ENCODE assay signal across 12 cellular contexts in the genomic region with DNA sequence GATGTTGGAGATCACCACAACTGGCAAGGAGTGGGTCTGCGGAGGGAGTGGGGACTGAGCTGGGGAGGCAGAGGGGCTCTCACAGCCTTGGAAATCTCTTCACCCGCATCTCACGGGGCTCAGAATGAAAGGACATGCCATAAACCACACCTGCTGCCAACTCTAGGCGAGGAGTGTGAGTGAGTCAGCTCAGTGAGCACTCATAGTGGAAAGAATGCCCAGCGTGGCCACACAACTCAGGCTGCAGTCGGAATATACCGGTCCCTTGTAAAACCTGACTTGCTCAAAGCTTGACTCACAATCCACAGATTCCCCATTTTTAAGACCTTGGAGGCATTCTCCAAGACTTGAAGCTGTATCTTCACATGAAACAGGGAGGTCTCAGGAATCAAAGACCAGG. TPM values are rescaled to one million over a fixed set of nuclear protein-coding genes. Genes with fewer than 3 reads are reported as not detected.
DNase-seq lines count a peak whose midpoint lies in the region; ATAC-seq and TF ChIP-seq lines count a peak whose summit lies in the region.
"Had no signal": no experiment of that assay in that cellular context is flagged by ENCODE, and none has a peak within 500 bp of the region (broad histone marks: within the 10 kb centered on the region; RNA-seq: fewer than 3 reads in every experiment).

No MANE protein-coding gene starts in this region.

- no peaks in the 10 kb centered on the region for H3K9me3 Mint-ChIP-seq in activated CD4-positive, alpha-beta memory T cell treated with anti-CD3 and anti-CD28 coated beads, Interleukin-2, amount 10 ng/mL, durations not matched to agents 7 days and 5 days
- no peaks in the 10 kb centered on the region for H3K9me3 Mint-ChIP-seq in nephron progenitor cell
- H3K9me3 Mint-ChIP-seq: dendritic cell treated with granulocyte-macrophage colony-stimulating factor and Interleukin-4, amounts not matched to agents 40 ng/mL and 50 ng/mL, for 4 days; naive thymus-derived CD4-positive, alpha-beta T cell had no signal

- WGBS in mammary epithelial cell (ENCODE audit: low coverage, missing lambda C conversion rate): 6% methylated on average over 6 of the region's 7 CpGs

- peak; percentile 91 for DNase-seq in ACHN
- DNase-seq in Karpas-422: peak; percentile 19
- DNase-seq in mammary epithelial cell: peak; percentile 95
- peak; percentile 67 to 74 for DNase-seq in lung microvascular endothelial cell (ENCODE audit: low read depth in 2 of 2)
- DNase-seq in activated CD4-positive, alpha-beta memory T cell treated with anti-CD3 and anti-CD28 coated beads, Interleukin-2, amount 10 ng/mL, durations not matched to agents 7 days and 5 days: no peak
- DNase-seq in nephron progenitor cell: no peak
- DNase-seq: Calu3; naive thymus-derived CD4-positive, alpha-beta T cell; NCI-H446 treated with DMSO at 0.1 percent for 48 hours had no signal

- CTCF ChIA-PET in mammary epithelial cell (lab: Charles Lee; ENCODE audit: low non-redundant PET): interaction anchor here (0.7 to 1.1 kb wide), 2 partner anchors 63 to 202 kb away, joined by 4 to 5 read pairs; partner anchors contain the start of gene STAT3
- CTCF ChIA-PET in activated CD4-positive, alpha-beta memory T cell treated with anti-CD3 and anti-CD28 coated beads, Interleukin-2, amount 10 ng/mL, durations not matched to agents 7 days and 5 days (lab: Charles Lee): interaction anchor here (0.6 to 20.0 kb wide), 5 partner anchors 12 to 81 kb away, joined by 3 to 342 read pairs (median 5); no protein-coding TSS in a partner anchor

- H3K4me1 Mint-ChIP-seq in activated CD4-positive, alpha-beta memory T cell treated with anti-CD3 and anti-CD28 coated beads, Interleukin-2, amount 10 ng/mL, durations not matched to agents 7 days and 5 days: peaks cover 34% of the 10 kb centered on the region
- peaks cover 18% of the 10 kb centered on the region for H3K4me1 Mint-ChIP-seq in nephron progenitor cell

- intact Hi-C loops in mammary epithelial cell (cut with micrococcal nuclease): loop anchor here (1.0 kb wide), 1 partner anchor 63 kb away; the partner anchor contains the start of gene STAT3

- no peak overlapping the region for H3K27ac ChIP-seq in Karpas-422 (ENCODE audit: low read length)
- H3K27ac ChIP-seq in mammary epithelial cell (ENCODE audit: insufficient read depth, low read depth, low read length): peak overlapping the region; percentile 81

- ATAC-seq in GM21381 (IDR thresholded peaks at IDR 0.05; ENCODE audit: unreplicated experiment) (no peak), HG03460 (IDR thresholded peaks at IDR 0.05; ENCODE audit: unreplicated experiment) (no peak)
- ATAC-seq: naive thymus-derived CD4-positive, alpha-beta T cell had no signal

- H3K4me3 ChIP-seq in Karpas-422 (ENCODE audit: low read length) (no peak overlapping the region), mammary epithelial cell (replicated peaks in 1 of 3; ENCODE audit: insufficient read depth in 1 of 3, low read depth in 2 of 3, low read length in 3 of 3) (no peak overlapping the region)

- H3K27me3 ChIP-seq in Karpas-422 (ENCODE audit: low read length) (no peaks in the 10 kb centered on the region), mammary epithelial cell (ENCODE audit: insufficient read depth, low read length) (no peaks in the 10 kb centered on the region)

- no peak overlapping the region for H2AFZ ChIP-seq in Karpas-422 (ENCODE audit: low read length)
- no peak overlapping the region for H2AFZ ChIP-seq in mammary epithelial cell (ENCODE audit: low read depth, low read length)

- H3K4me2 ChIP-seq in Karpas-422 (ENCODE audit: low read depth, low read length, poor library complexity, severe bottlenecking) (no peak overlapping the region), mammary epithelial cell (ENCODE audit: insufficient read depth, low read depth, low read length) (peak overlapping the region; percentile 39)

- H3K4me1 ChIP-seq in Karpas-422 (ENCODE audit: low read length) (peaks cover 34% of the 10 kb centered on the region), mammary epithelial cell (ENCODE audit: insufficient read depth, low read length) (peaks cover 40% of the 10 kb centered on the region)

- H3K36me3 ChIP-seq in Karpas-422 (ENCODE audit: insufficient read depth, low read length) (no peaks in the 10 kb centered on the region), mammary epithelial cell (ENCODE audit: insufficient read depth, low read length) (peaks cover 16% of the 10 kb centered on the region)

- H3K9ac ChIP-seq in Karpas-422 (ENCODE audit: low read length): no peak overlapping the region
- no peak overlapping the region for H3K9ac ChIP-seq in mammary epithelial cell (ENCODE audit: insufficient read depth, low read length)

- no peak overlapping the region for H3K27ac Mint-ChIP-seq in activated CD4-positive, alpha-beta memory T cell treated with anti-CD3 and anti-CD28 coated beads, Interleukin-2, amount 10 ng/mL, durations not matched to agents 7 days and 5 days
- H3K27ac Mint-ChIP-seq in nephron progenitor cell: no peak overlapping the region
- H3K27ac Mint-ChIP-seq: dendritic cell treated with granulocyte-macrophage colony-stimulating factor and Interleukin-4, amounts not matched to agents 40 ng/mL and 50 ng/mL, for 4 days had no signal

- in situ Hi-C loops in ACHN (cut with HindIII; ENCODE audit: low pct_ligation_motif_present, low pct_unique_long_range_greater_than_20kb, low sequenced_read_pairs): no loop called here
- in situ Hi-C loops in mammary epithelial cell (cut with MboI; ENCODE audit: low sequenced_read_pairs in 2 of 2): loop anchor here in 1 of 2 donors (10.0 kb wide), 1 partner anchor 200 kb away; no protein-coding TSS in a partner anchor

- peak in 1 of 2 donors; percentile 9 for TF ChIP-seq CTCF in mammary epithelial cell (conservative IDR thresholded peaks at IDR 0.05 in 1 of 2, IDR thresholded peaks at IDR 0.05 in 1 of 2; ENCODE audit: extremely low read depth in 1 of 2, insufficient read depth in 1 of 2, low read depth in 1 of 2, low read length in 2 of 2)
- TF ChIP-seq CTCF in nephron progenitor cell (IDR thresholded peaks at IDR 0.05): no peak

- no peaks in the 10 kb centered on the region for H3K9me3 ChIP-seq in Karpas-422 (ENCODE audit: low read length)
- H3K9me3 ChIP-seq in mammary epithelial cell (replicated peaks; ENCODE audit: insufficient read depth, low read length): no peaks in the 10 kb centered on the region

- dilution Hi-C loops in mammary epithelial cell (cut with HindIII; ENCODE audit: low sequenced_read_pairs): no loop called here

- no TSS peak for BruUV-seq in mammary epithelial cell (replicated peaks; lab: Mats Ljungman, UMichigan)

- POLR2A ChIA-PET in activated CD4-positive, alpha-beta memory T cell treated with anti-CD3 and anti-CD28 coated beads, Interleukin-2, amount 10 ng/mL, durations not matched to agents 7 days and 5 days (lab: Charles Lee): interaction anchor here (2.5 kb wide), 1 partner anchor 12 kb away, joined by 7 read pairs; no protein-coding TSS in a partner anchor

- no peak overlapping the region for H3K4me3 Mint-ChIP-seq in activated CD4-positive, alpha-beta memory T cell treated with anti-CD3 and anti-CD28 coated beads, Interleukin-2, amount 10 ng/mL, durations not matched to agents 7 days and 5 days
- H3K4me3 Mint-ChIP-seq in nephron progenitor cell: no peak overlapping the region
- H3K4me3 Mint-ChIP-seq: dendritic cell treated with granulocyte-macrophage colony-stimulating factor and Interleukin-4, amounts not matched to agents 40 ng/mL and 50 ng/mL, for 4 days; naive thymus-derived CD4-positive, alpha-beta T cell had no signal

- no peaks in the 10 kb centered on the region for H3K79me2 ChIP-seq in Karpas-422 (ENCODE audit: low read length)
- H3K79me2 ChIP-seq in mammary epithelial cell (ENCODE audit: insufficient read depth, low read length): no peaks in the 10 kb centered on the region

- H4K20me1 ChIP-seq in Karpas-422 (ENCODE audit: insufficient read depth, low read depth, low read length) (no peaks in the 10 kb centered on the region), mammary epithelial cell (ENCODE audit: insufficient read depth, low read length) (no peaks in the 10 kb centered on the region)

- H3K9me2 ChIP-seq in Karpas-422 (replicated peaks; ENCODE audit: insufficient read depth, low read length): no peaks in the 10 kb centered on the region

- peaks cover 64% of the 10 kb centered on the region for H3K36me3 Mint-ChIP-seq in activated CD4-positive, alpha-beta memory T cell treated with anti-CD3 and anti-CD28 coated beads, Interleukin-2, amount 10 ng/mL, durations not matched to agents 7 days and 5 days (ENCODE audit: low read depth)
- H3K36me3 Mint-ChIP-seq in nephron progenitor cell (ENCODE audit: low read depth): peaks cover 35% of the 10 kb centered on the region

- no peaks in the 10 kb centered on the region for H3K27me3 Mint-ChIP-seq in activated CD4-positive, alpha-beta memory T cell treated with anti-CD3 and anti-CD28 coated beads, Interleukin-2, amount 10 ng/mL, durations not matched to agents 7 days and 5 days
- H3K27me3 Mint-ChIP-seq in nephron progenitor cell (ENCODE audit: low read depth, poor library complexity): no peaks in the 10 kb centered on the region
- H3K27me3 Mint-ChIP-seq: dendritic cell treated with granulocyte-macrophage colony-stimulating factor and Interleukin-4, amounts not matched to agents 40 ng/mL and 50 ng/mL, for 4 days; naive thymus-derived CD4-positive, alpha-beta T cell had no signal

RNA-seq across cellular contexts. Expression of gene STAT5A, which starts 36.7 kb away (rescaled TPM):
- total RNA-seq in Karpas-422 (2014; rRNA removed; shearing (Covaris generic); ENCODE audit: low replicate concordance): 62.3 and 160 TPM in 2 replicates
- total RNA-seq in mammary epithelial cell: 10 to 100 TPM in 1 of 2 donors, 1 to 10 TPM in 1; 1.7 to 10.5 TPM
- polyA plus RNA-seq in mammary epithelial cell: 1.2 TPM
- 5.2 TPM for polyA minus RNA-seq in mammary epithelial cell
- 33.1 and 44.2 TPM in 2 replicates for total RNA-seq in lung microvascular endothelial cell
- total RNA-seq in activated CD4-positive, alpha-beta memory T cell treated with anti-CD3 and anti-CD28 coated beads, Interleukin-2, amount 10 ng/mL, durations not matched to agents 7 days and 5 days: 10 to 100 TPM; 88.4 to 96.7 TPM

RNA-seq across cellular contexts. Expression of gene STAT5B, which starts 48.8 kb away (rescaled TPM):
- 110 and 142 TPM in 2 replicates for total RNA-seq in Karpas-422 (2014; rRNA removed; shearing (Covaris generic); ENCODE audit: low replicate concordance)
- 10 to 100 TPM; 20.0 to 20.5 TPM for total RNA-seq in mammary epithelial cell
- polyA plus RNA-seq in mammary epithelial cell: 13.3 TPM
- polyA minus RNA-seq in mammary epithelial cell: 82.6 TPM
- 22.2 and 29.8 TPM in 2 replicates for total RNA-seq in lung microvascular endothelial cell
- total RNA-seq in activated CD4-positive, alpha-beta memory T cell treated with anti-CD3 and anti-CD28 coated beads, Interleukin-2, amount 10 ng/mL, durations not matched to agents 7 days and 5 days: 100 to 1,000 TPM; 163 to 171 TPM

Comparison
In these comparisons a context has a peak if more than half of its experiments do, and no peak if none do; other contexts are left out.
1. DNase-seq: peak in ACHN (single experiment), Karpas-422 (single experiment), mammary epithelial cell (single experiment) and lung microvascular endothelial cell (2 of 2); none in activated CD4-positive, alpha-beta memory T cell treated with anti-CD3 and anti-CD28 coated beads, Interleukin-2, amount 10 ng/mL, durations not matched to agents 7 days and 5 days (single experiment) and nephron progenitor cell (single experiment).